8 cellular contexts compared by ENCODE assay signal in the genomic region with DNA sequence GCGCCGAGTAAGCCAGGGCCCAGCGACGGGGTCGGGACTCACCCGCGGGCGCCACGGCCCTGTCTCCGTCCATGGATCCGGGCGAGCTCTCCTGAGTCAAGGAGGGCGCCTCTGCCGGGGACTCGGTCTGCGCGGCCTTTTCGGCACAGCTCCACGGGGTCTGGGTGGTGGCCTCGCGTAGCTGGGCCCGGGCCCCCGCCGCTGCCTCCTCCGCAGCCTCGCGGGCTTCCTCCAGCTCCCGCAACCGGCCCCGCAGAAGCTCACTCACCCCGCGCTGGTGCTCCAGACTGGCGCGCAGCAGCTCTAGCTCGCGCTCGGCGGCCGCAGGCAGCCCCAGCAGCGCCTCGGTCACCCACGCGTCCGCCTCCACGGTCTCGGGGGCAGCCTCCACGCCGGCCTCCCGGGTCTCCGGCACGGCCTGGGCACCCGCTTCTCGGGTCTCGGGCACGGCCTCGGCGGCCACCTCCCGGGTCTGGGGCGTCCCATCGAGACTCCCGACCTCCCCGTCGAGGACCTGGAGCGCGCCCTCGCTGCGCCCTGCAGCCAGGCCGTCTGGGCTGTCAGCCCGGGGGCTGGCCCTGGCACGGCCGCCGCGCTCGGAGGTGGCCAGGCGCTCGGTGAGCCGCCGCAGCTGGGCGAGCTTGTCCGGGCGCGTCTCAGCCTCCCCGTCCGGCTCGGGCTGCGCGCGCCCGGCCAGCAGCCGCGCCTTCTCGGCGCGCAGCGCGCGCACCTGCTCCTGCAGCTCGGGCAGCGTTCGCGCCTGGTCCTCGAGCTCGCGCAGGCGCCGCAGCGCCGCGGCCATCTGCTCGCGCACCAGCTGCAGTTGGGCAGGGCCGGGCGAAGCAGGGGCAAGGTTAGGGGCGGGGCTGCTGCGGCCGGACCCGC. TPM values are rescaled to one million over a fixed set of nuclear protein-coding genes. Genes with fewer than 3 reads are reported as not detected.
DNase-seq lines count a peak whose midpoint lies in the region; ATAC-seq and TF ChIP-seq lines count a peak whose summit lies in the region.

No MANE protein-coding gene starts in this region.

- TF ChIP-seq CTCF in astrocyte of the cerebellum (IDR thresholded peaks at IDR 0.05; ENCODE audit: low read depth, low read length, missing control alignments) = no peak
- TF ChIP-seq CTCF in suprapubic skin (IDR thresholded peaks at IDR 0.05) = no peak

- WGBS in suprapubic skin = 0% methylated on average over 3 of the region's 117 CpGs

- in situ Hi-C loops in astrocyte of the cerebellum (cut with HindIII; ENCODE audit: low sequenced_read_pairs) = no loop called here

- peaks cover under 1 to 9% (median 8%) of the 10 kb centered on the region in 3 donors for H3K27me3 Mint-ChIP-seq in immature natural killer cell (ENCODE audit: low read depth in 3 of 3)

- H3K27ac Mint-ChIP-seq in immature natural killer cell = no peak overlapping the region

- peaks cover 6 to 15% of the 10 kb centered on the region in 2 donors for H3K4me1 Mint-ChIP-seq in immature natural killer cell

- H3K27me3 ChIP-seq in suprapubic skin = peaks cover 40% of the 10 kb centered on the region

- no peak for TF ChIP-seq EP300 in suprapubic skin (IDR thresholded peaks at IDR 0.05)

- peak overlapping the region; percentile 5 for H3K4me3 ChIP-seq in astrocyte of the cerebellum (ENCODE audit: low read depth, low read length)
- H3K4me3 ChIP-seq in suprapubic skin = peak overlapping the region; percentile 52

- TF ChIP-seq POLR2A in suprapubic skin (IDR thresholded peaks at IDR 0.05) = no peak

- no peaks in the 10 kb centered on the region for H3K9me3 ChIP-seq in suprapubic skin

- H3K36me3 ChIP-seq in suprapubic skin = no peaks in the 10 kb centered on the region

- peak; percentile 61 for ATAC-seq in GM18511 (IDR thresholded peaks at IDR 0.05; ENCODE audit: unreplicated experiment)

- H3K36me3 Mint-ChIP-seq in immature natural killer cell = peaks cover 0 to 4% (median 4%) of the 10 kb centered on the region in 3 donors

- H3K4me1 ChIP-seq in suprapubic skin = peaks cover 27% of the 10 kb centered on the region

- no peaks in the 10 kb centered on the region for H3K9me3 Mint-ChIP-seq in immature natural killer cell

- H3K27ac ChIP-seq in suprapubic skin = no peak overlapping the region

- peak overlapping the region in 2 of 5 donors; percentile 54 to 60 for H3K4me3 Mint-ChIP-seq in immature natural killer cell

- DNase-seq in AG20443 (ENCODE audit: low spot score) = peak; percentile 79
- DNase-seq in NCI-H446 treated with DMSO at 0.1 percent for 48 hours (lab: John Stamatoyannopoulos, UW) = peak; percentile 29
- DNase-seq in astrocyte of the cerebellum (ENCODE audit: low read depth) = no peak
- peak; percentile 52 to 64 (median 59) for DNase-seq in immature natural killer cell
- no peak for DNase-seq in suprapubic skin (ENCODE audit: low spot score in 2 of 2)
- DNase-seq in NCI-H187 (lab: John Stamatoyannopoulos, UW) = no peak
- DNase-seq in effector CD8-positive, alpha-beta T cell (lab: John Stamatoyannopoulos, UW) = no peak

RNA-seq across cellular contexts. Expression of gene KANK3, which starts 8.4 kb away (rescaled TPM):
- polyA plus RNA-seq in immature natural killer cell = 1 to 10 TPM; 4.8 to 8.0 (median 5.3) TPM
- total RNA-seq in suprapubic skin = 1 to 10 TPM in 3 of 4 donors, under 1 TPM in 1; 0.83 to 7.9 (median 4.3) TPM

RNA-seq across cellular contexts. Expression of gene RPS28, which starts 13.4 kb away (rescaled TPM):
- polyA plus RNA-seq in immature natural killer cell = 1,000 to 10,000 TPM in 2 of 3 donors, 100 to 1,000 TPM in 1; 690 to 1,852 (median 1,290) TPM
- 1,000 to 10,000 TPM in 1 of 4 donors, 100 to 1,000 TPM in 3; 464 to 1,363 (median 834) TPM for total RNA-seq in suprapubic skin

RNA-seq across cellular contexts. Expression of gene NDUFA7, which starts 13.5 kb away (rescaled TPM):
- 100 to 1,000 TPM in 2 of 3 donors, 10 to 100 TPM in 1; 95.2 to 173 (median 132) TPM for polyA plus RNA-seq in immature natural killer cell
- total RNA-seq in suprapubic skin = 10 to 100 TPM; 23.3 to 38.7 (median 25.2) TPM

RNA-seq across cellular contexts. Expression of gene CD320, which starts 26.5 kb away (rescaled TPM):
- polyA plus RNA-seq in immature natural killer cell = 100 to 1,000 TPM in 1 of 3 donors, 10 to 100 TPM in 2; 86.4 to 105 (median 90.3) TPM
- 10 to 100 TPM; 11.8 to 41.0 (median 22.3) TPM for total RNA-seq in suprapubic skin

RNA-seq across cellular contexts. Expression of gene ANGPTL4, which starts 29.3 kb away (rescaled TPM):
- polyA plus RNA-seq in immature natural killer cell = not detected
- 10 to 100 TPM; 15.3 to 56.4 (median 19.1) TPM for total RNA-seq in suprapubic skin

Comparison
In these comparisons a context has a peak if more than half of its experiments do, and no peak if none do; other contexts are left out.
1. DNase-seq: peak in AG20443 (single experiment), NCI-H446 treated with DMSO at 0.1 percent for 48 hours (single experiment) and immature natural killer cell (3 of 3); none in astrocyte of the cerebellum (single experiment), suprapubic skin (0 of 2), NCI-H187 (0 of 2) and effector CD8-positive, alpha-beta T cell (single experiment).